In the genomic region with DNA sequence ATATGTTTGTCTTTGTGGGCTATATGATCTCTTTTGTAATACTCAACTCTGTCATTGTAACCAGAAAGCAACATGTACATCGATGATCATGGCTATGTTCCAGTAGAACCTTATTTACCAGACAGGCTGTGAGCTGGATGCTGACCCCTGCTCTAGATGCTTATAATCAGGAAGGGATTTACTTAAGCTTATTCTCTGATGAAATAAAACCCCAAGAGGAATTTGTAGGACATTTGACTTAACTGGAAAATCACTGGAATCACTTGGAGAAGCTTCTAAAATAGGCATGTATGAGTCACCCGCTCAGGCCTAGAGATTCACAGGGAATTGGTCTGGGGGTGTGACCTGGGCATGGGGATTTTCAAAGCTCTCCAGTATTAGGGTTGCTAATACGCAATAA, we compare ENCODE assay signal across 25 cellular contexts.
DNase-seq lines count a peak whose midpoint lies in the region; ATAC-seq, FAIRE-seq and TF ChIP-seq lines count a peak whose summit lies in the region.
"Had no signal": no experiment of that assay in that cellular context is flagged by ENCODE, and none has a peak within 500 bp of the region (broad histone marks: within the 10 kb centered on the region; RNA-seq: fewer than 3 reads in every experiment).

No MANE protein-coding gene starts in this region.

- intact Hi-C loops in endothelial cell of umbilical vein (cut with micrococcal nuclease), result no loop called here

- BruUV-seq in endothelial cell of umbilical vein (replicated peaks; lab: Mats Ljungman, UMichigan), result no TSS peak

- H3K36me3 ChIP-seq in endothelial cell of umbilical vein (ENCODE audit: control insufficient read depth in 2 of 2, extremely low read depth in 1 of 2, insufficient read depth in 2 of 2, low read length in 2 of 2), result no peaks in the 10 kb centered on the region
- H3K36me3 ChIP-seq: esophagus muscularis mucosa, pancreas, vagina had no signal

- H3K27me3 ChIP-seq in endothelial cell of umbilical vein (ENCODE audit: control insufficient read depth in 2 of 2, insufficient read depth in 2 of 2, low read length in 2 of 2), result no peaks in the 10 kb centered on the region
- H3K27me3 ChIP-seq: esophagus muscularis mucosa, pancreas, vagina had no signal

- H3K9me1 ChIP-seq in endothelial cell of umbilical vein (replicated peaks; ENCODE audit: control insufficient read depth, extremely low read depth, insufficient read depth, low read length), result no peaks in the 10 kb centered on the region

- no peaks in the 10 kb centered on the region for H3K4me1 Mint-ChIP-seq in activated T-cell treated with anti-CD3 and anti-CD28 coated beads, Interleukin-2, amount 50 U/mL, for 4 hours (ENCODE audit: low read depth)
- H3K4me1 Mint-ChIP-seq: stimulated activated effector memory CD8-positive, alpha-beta T cell treated with anti-CD3 and anti-CD28 coated beads, Interleukin-12 subunit alpha, Interleukin-12 subunit beta, amount 100 ng/mL, for 72 hours had no signal

- H3K9me3 Mint-ChIP-seq in activated T-cell treated with anti-CD3 and anti-CD28 coated beads, Interleukin-2, amount 50 U/mL, for 4 hours, result no peaks in the 10 kb centered on the region

- H3K4me2 ChIP-seq in endothelial cell of umbilical vein (ENCODE audit: insufficient read depth, low read length), result no peak overlapping the region

- H3K27ac ChIP-seq in endothelial cell of umbilical vein (ENCODE audit: insufficient read depth, low read depth, low read length), result no peak overlapping the region
- H3K27ac ChIP-seq: esophagus muscularis mucosa, pancreas, vagina had no signal

- H3K4me3 ChIP-seq in endothelial cell of umbilical vein (replicated peaks in 1 of 3; ENCODE audit: insufficient read depth in 1 of 3, low read depth in 1 of 3, low read length in 3 of 3), result no peak overlapping the region
- H3K4me3 ChIP-seq: esophagus muscularis mucosa, pancreas, vagina had no signal

- no peak overlapping the region for H2AFZ ChIP-seq in endothelial cell of umbilical vein (ENCODE audit: low read depth, low read length)

- ATAC-seq in GM18517 (IDR thresholded peaks at IDR 0.05; ENCODE audit: unreplicated experiment) (no peak), GM18861 (IDR thresholded peaks at IDR 0.05; ENCODE audit: unreplicated experiment) (no peak), GM21619 (IDR thresholded peaks at IDR 0.05; ENCODE audit: unreplicated experiment) (no peak)
- ATAC-seq in activated T-cell treated with anti-CD3 and anti-CD28 coated beads, Interleukin-2, amount 50 U/mL, for 4 hours, result no peak
- ATAC-seq: effector memory CD8-positive, alpha-beta T cell; natural killer cell treated with Interleukin-12 subunit alpha and Interleukin-12 subunit beta and Interleukin-15 and Interleukin-18, amount 100 ng/mL, for 72 hours; pancreas; stimulated activated effector memory CD8-positive, alpha-beta T cell treated with anti-CD3 and anti-CD28 coated beads, Interleukin-12 subunit alpha, Interleukin-12 subunit beta, amount 100 ng/mL, for 72 hours had no signal

- no peaks in the 10 kb centered on the region for H4K20me1 ChIP-seq in endothelial cell of umbilical vein (replicated peaks; ENCODE audit: control insufficient read depth, extremely low read depth, insufficient read depth, low read length)

- H3K27me3 Mint-ChIP-seq in activated T-cell treated with anti-CD3 and anti-CD28 coated beads, Interleukin-2, amount 50 U/mL, for 4 hours (ENCODE audit: low read depth), result no peaks in the 10 kb centered on the region
- H3K27me3 Mint-ChIP-seq: activated naive CD8-positive, alpha-beta T cell; effector memory CD8-positive, alpha-beta T cell had no signal

- TF ChIP-seq POLR2A in endothelial cell of umbilical vein (IDR thresholded peaks at IDR 0.05; ENCODE audit: low read depth, low read length), result no peak

- no peak for DNase-seq in D721Med (ENCODE audit: insufficient read length, low spot score)
- peak; percentile 53 for DNase-seq in LHCN-M2 (ENCODE audit: low read depth)
- DNase-seq in endothelial cell of umbilical vein (ENCODE audit: low read depth, low spot score), result no peak
- DNase-seq in myocyte (ENCODE audit: low read depth), result peak; percentile 53
- no peak for DNase-seq in activated T-cell treated with anti-CD3 and anti-CD28 coated beads, Interleukin-2, amount 50 U/mL, for 4 hours
- DNase-seq: C1 segment of cervical spinal cord; Calu3; effector memory CD8-positive, alpha-beta T cell; KG1; NCI-H1092; NCI-H2029; NCI-H345; NCI-H774; pancreas; stimulated activated CD4-positive, alpha-beta T cell treated with anti-CD3 and anti-CD28 coated beads, Interleukin-1b, Interleukin-23, amount 100 ng/mL, for 48 hours had no signal

- no peaks in the 10 kb centered on the region for H3K9me3 ChIP-seq in endothelial cell of umbilical vein (replicated peaks; ENCODE audit: control insufficient read depth, insufficient read depth, low read length)
- H3K9me3 ChIP-seq: esophagus muscularis mucosa, pancreas, vagina had no signal

- CTCF ChIA-PET in endothelial cell of umbilical vein (lab: Charles Lee), result no interaction called here

- H3K4me3 Mint-ChIP-seq in activated T-cell treated with anti-CD3 and anti-CD28 coated beads, Interleukin-2, amount 50 U/mL, for 4 hours, result no peak overlapping the region
- H3K4me3 Mint-ChIP-seq: activated naive CD8-positive, alpha-beta T cell; effector memory CD8-positive, alpha-beta T cell; mesothelial cell of epicardium; natural killer cell treated with Interleukin-12 subunit alpha and Interleukin-12 subunit beta and Interleukin-15 and Interleukin-18, amount 100 ng/mL, for 72 hours; stimulated activated effector memory CD8-positive, alpha-beta T cell treated with anti-CD3 and anti-CD28 coated beads, Interleukin-12 subunit alpha, Interleukin-12 subunit beta, amount 100 ng/mL, for 72 hours had no signal

- H3K79me2 ChIP-seq in endothelial cell of umbilical vein (ENCODE audit: control insufficient read depth, insufficient read depth, low read length), result no peaks in the 10 kb centered on the region

- dilution Hi-C loops in endothelial cell of umbilical vein (cut with MboI; ENCODE audit: extremely low pct_ligation_motif_present, low sequenced_read_pairs), result no loop called here

- no peaks in the 10 kb centered on the region for H3K4me1 ChIP-seq in endothelial cell of umbilical vein (ENCODE audit: control insufficient read depth, extremely low read depth, insufficient read depth, low read length)
- H3K4me1 ChIP-seq: esophagus muscularis mucosa, vagina had no signal

- no peak overlapping the region for H3K9ac ChIP-seq in endothelial cell of umbilical vein (replicated peaks; ENCODE audit: extremely low read depth, insufficient read depth, low read length)

- FAIRE-seq in D721Med (lab: Jason Lieb, UNC) (peak; percentile 79), endothelial cell of umbilical vein (lab: Jason Lieb, UNC) (peak; percentile 26)
- FAIRE-seq: H54, pancreas had no signal

- no peak for TF ChIP-seq CTCF in D721Med (IDR thresholded peaks at IDR 0.05; ENCODE audit: insufficient read depth, missing control alignments)
- TF ChIP-seq CTCF in endothelial cell of umbilical vein (IDR thresholded peaks at IDR 0.05; ENCODE audit: extremely low read depth in 1 of 2, insufficient read depth in 1 of 2, low read depth in 1 of 2, low read length in 2 of 2), result no peak

- no peaks in the 10 kb centered on the region for H3K36me3 Mint-ChIP-seq in activated T-cell treated with anti-CD3 and anti-CD28 coated beads, Interleukin-2, amount 50 U/mL, for 4 hours (ENCODE audit: insufficient read depth)
- H3K36me3 Mint-ChIP-seq: activated naive CD8-positive, alpha-beta T cell; mesothelial cell of epicardium; stimulated activated effector memory CD8-positive, alpha-beta T cell treated with anti-CD3 and anti-CD28 coated beads, Interleukin-12 subunit alpha, Interleukin-12 subunit beta, amount 100 ng/mL, for 72 hours had no signal

- POLR2A ChIA-PET in endothelial cell of umbilical vein (lab: Charles Lee), result no interaction called here

TF ChIP-seq in endothelial cell of umbilical vein, 7 proteins besides CTCF, POLR2A, EP300 and RAD21:
- TF ChIP-seq GATA2 (IDR thresholded peaks at IDR 0.05; ENCODE audit: insufficient read depth, insufficient read length, low read depth, low read length) (no peak), POLR2AphosphoS5 (IDR thresholded peaks at IDR 0.05; ENCODE audit: insufficient read depth, low read depth, low read length) (no peak), JUN (IDR thresholded peaks at IDR 0.05; ENCODE audit: borderline replicate concordance, insufficient read depth, insufficient read length, low read depth) (no peak), MYC (IDR thresholded peaks at IDR 0.05; ENCODE audit: low read depth, low read length) (no peak), FOS (IDR thresholded peaks at IDR 0.05; ENCODE audit: borderline replicate concordance, insufficient read depth, low read length) (no peak), EZH2 (IDR thresholded peaks at IDR 0.05; ENCODE audit: borderline replicate concordance, low read depth, low read length, severe bottlenecking) (no peak)
- TF ChIP-seq, protein P1, sequence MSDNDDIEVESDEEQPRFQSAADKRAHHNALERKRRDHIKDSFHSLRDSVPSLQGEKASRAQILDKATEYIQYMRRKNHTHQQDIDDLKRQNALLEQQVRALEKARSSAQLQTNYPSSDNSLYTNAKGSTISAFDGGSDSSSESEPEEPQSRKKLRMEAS (IDR thresholded peaks at IDR 0.05; ENCODE audit: insufficient read depth, insufficient read length), result no peak

Comparison
In these comparisons a context has a peak if more than half of its experiments do, and no peak if none do; other contexts are left out.
1. DNase-seq: peak in LHCN-M2 (single experiment) and myocyte (single experiment); none in D721Med (single experiment), endothelial cell of umbilical vein (single experiment) and activated T-cell treated with anti-CD3 and anti-CD28 coated beads, Interleukin-2, amount 50 U/mL, for 4 hours (single experiment).